In the genomic region with DNA sequence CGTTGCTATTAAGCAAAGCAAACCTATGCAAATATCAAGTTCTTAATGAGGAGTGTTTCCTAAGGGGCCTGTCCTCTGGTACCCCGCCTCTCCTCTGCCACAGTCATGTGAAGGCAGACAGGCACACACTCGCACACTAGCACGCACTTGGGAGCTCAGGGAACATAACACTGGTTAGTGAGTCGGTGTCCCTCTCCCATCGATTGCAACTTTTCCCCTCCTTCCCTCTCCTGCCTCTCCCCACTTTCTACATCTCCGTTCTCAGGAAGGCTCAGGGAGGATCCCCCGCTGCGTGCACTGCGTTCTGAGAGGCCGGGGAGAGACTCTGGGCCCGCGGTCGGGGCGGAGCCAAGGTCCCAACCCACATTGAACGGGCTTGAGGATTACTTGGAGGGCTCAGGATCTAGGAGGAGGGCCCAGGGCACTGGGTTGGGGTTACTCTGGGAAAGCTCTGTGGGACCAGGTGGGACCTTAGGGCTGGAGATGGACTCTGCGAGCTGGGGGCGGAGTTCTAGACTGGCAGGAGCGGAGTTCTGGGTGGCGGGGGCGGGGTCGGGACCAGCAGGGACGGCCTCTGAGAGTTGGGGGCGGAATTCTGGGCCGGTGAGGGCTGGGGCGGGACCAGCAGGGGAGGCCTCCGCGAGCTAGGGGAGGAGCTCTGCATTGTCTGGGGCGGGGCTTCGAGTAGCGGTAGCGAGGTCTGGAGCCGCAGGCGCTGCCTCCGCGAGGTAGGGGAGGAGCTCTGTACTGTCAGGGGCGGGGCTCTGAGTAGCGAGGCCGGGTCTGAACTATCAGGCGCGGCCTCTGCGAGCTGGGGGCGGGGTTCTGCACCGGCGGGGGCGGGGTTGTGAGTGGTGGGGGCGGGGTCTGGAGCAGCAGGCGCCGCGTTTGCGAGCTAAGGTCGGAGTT, we compare ENCODE assay signal across 1 cellular context.
A peak's percentile ranks its signal among the peaks of the same experiment; 100 is the strongest.
TF ChIP-seq lines count a peak whose summit lies in the region.

No MANE protein-coding gene starts in this region.

TF ChIP-seq in H1, 55 proteins besides CTCF, POLR2A, EP300 and RAD21:
- TF ChIP-seq TAF7 (optimal IDR thresholded peaks at IDR 0.05; ENCODE audit: borderline replicate concordance, low read depth, low read length) (peak; percentile 55), MAFK (IDR thresholded peaks at IDR 0.05; ENCODE audit: low read depth, low read length) (no peak), POU5F1 (IDR thresholded peaks at IDR 0.05; ENCODE audit: low read depth, low read length) (no peak), JUND (IDR thresholded peaks at IDR 0.05; ENCODE audit: low read length) (no peak), SIX5 (IDR thresholded peaks at IDR 0.05; ENCODE audit: low read depth, low read length) (no peak), RFX5 (IDR thresholded peaks at IDR 0.05; ENCODE audit: borderline replicate concordance, low read depth, low read length) (no peak), PHF8 (conservative IDR thresholded peaks at IDR 0.05; ENCODE audit: low read depth, low read length) (no peak; the same call in 1 of the 2 replicates), SRF (IDR thresholded peaks at IDR 0.05; ENCODE audit: low read depth, low read length) (no peak), RBBP5 (IDR thresholded peaks at IDR 0.05; ENCODE audit: borderline replicate concordance, low read depth, low read length) (peak; percentile 88), FOSL1 (IDR thresholded peaks at IDR 0.05; ENCODE audit: insufficient read depth, low read depth, low read length) (no peak), TAF1 (IDR thresholded peaks at IDR 0.05; ENCODE audit: low read depth, low read length) (peak; percentile 37; the same call in 1 of the 2 replicates), BCL11A (IDR thresholded peaks at IDR 0.05; ENCODE audit: low read depth in 2 of 2, low read length in 2 of 2) (no peak), USF2 (IDR thresholded peaks at IDR 0.05; ENCODE audit: low read length) (no peak), SIN3A (conservative IDR thresholded peaks at IDR 0.05 in 1 of 2, IDR thresholded peaks at IDR 0.05 in 1 of 2; ENCODE audit: low read depth in 1 of 2, low read length in 2 of 2) (peak; percentile 33 to 50; a peak in 1 of 4 replicates), ATF3 (IDR thresholded peaks at IDR 0.05; ENCODE audit: insufficient read depth, low read depth, low read length) (no peak), GTF2F1 (IDR thresholded peaks at IDR 0.05; ENCODE audit: borderline replicate concordance, low read depth, low read length) (no peak), HDAC6 (IDR thresholded peaks at IDR 0.05; ENCODE audit: low read depth, low read length) (no peak), JUN (IDR thresholded peaks at IDR 0.05; ENCODE audit: low read depth, low read length) (no peak), CEBPB (IDR thresholded peaks at IDR 0.05; ENCODE audit: low read depth, low read length) (no peak), CTBP2 (IDR thresholded peaks at IDR 0.05; ENCODE audit: borderline replicate concordance, insufficient read depth, insufficient read length, low read length) (no peak), KDM5A (IDR thresholded peaks at IDR 0.05; ENCODE audit: low read length) (no peak), SAP30 (IDR thresholded peaks at IDR 0.05; ENCODE audit: insufficient read depth, insufficient replicate concordance, low read length) (peak; percentile 80), TCF12 (IDR thresholded peaks at IDR 0.05; ENCODE audit: low read depth, low read length) (no peak), ASH2L (IDR thresholded peaks at IDR 0.05; ENCODE audit: low read length) (peak; percentile 78), SIRT6 (IDR thresholded peaks at IDR 0.05; ENCODE audit: low read length) (no peak), TEAD4 (IDR thresholded peaks at IDR 0.05; ENCODE audit: low read depth, low read length) (0 out of 2 replicates have a peak, but pooled peaks have one; percentile 34), GABPA (IDR thresholded peaks at IDR 0.05; ENCODE audit: borderline replicate concordance, insufficient read depth, low read length) (no peak), KDM4A (IDR thresholded peaks at IDR 0.05; ENCODE audit: low read depth, low read length, severe bottlenecking) (peak; percentile 40), SP1 (IDR thresholded peaks at IDR 0.05; ENCODE audit: low read depth, low read length) (peak; percentile 45), CREB1 (IDR thresholded peaks at IDR 0.05) (no peak), KDM1A (IDR thresholded peaks at IDR 0.05; ENCODE audit: borderline replicate concordance, low read length) (0 out of 2 replicates have a peak, but pooled peaks have one; percentile 36), RNF2 (IDR thresholded peaks at IDR 0.05; ENCODE audit: borderline replicate concordance, low read depth, low read length, missing control alignments, poor library complexity, severe bottlenecking) (no peak), CHD2 (IDR thresholded peaks at IDR 0.05; ENCODE audit: low read length) (no peak), HDAC2 (IDR thresholded peaks at IDR 0.05; ENCODE audit: borderline replicate concordance in 1 of 2, low read depth in 2 of 2, low read length in 2 of 2) (peak; percentile 41 to 60; a peak in 1 of 4 replicates)
- TF ChIP-seq, protein P1, sequence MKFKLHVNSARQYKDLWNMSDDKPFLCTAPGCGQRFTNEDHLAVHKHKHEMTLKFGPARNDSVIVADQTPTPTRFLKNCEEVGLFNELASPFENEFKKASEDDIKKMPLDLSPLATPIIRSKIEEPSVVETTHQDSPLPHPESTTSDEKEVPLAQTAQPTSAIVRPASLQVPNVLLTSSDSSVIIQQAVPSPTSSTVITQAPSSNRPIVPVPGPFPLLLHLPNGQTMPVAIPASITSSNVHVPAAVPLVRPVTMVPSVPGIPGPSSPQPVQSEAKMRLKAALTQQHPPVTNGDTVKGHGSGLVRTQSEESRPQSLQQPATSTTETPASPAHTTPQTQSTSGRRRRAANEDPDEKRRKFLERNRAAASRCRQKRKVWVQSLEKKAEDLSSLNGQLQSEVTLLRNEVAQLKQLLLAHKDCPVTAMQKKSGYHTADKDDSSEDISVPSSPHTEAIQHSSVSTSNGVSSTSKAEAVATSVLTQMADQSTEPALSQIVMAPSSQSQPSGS (IDR thresholded peaks at IDR 0.05; ENCODE audit: low read length) = no peak
- TF ChIP-seq, protein P2, sequence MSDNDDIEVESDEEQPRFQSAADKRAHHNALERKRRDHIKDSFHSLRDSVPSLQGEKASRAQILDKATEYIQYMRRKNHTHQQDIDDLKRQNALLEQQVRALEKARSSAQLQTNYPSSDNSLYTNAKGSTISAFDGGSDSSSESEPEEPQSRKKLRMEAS (IDR thresholded peaks at IDR 0.05) = peak; percentile 19; the same call in 1 of the 2 replicates
